In the genomic region with DNA sequence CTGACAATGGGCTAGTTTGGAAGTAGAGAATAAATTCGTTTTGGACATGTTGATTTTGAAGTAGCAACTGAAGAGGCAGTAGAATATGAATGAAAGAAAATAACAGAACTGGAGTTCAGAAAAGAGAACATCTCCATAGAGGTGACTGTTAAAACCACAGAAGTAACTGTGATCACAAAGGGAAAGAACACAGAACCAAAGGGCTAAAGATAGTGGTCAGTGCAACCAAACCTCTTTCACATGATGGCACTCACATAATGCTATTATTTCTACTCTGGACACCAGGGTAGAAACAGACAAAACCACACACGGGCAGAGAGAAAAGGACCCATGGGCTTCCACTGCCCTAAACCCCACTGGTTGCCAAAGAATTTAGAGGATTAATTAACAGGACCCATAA, we compare ENCODE assay signal across 19 cellular contexts.
DNase-seq lines count a peak whose midpoint lies in the region; ATAC-seq and TF ChIP-seq lines count a peak whose summit lies in the region.
"Had no signal": no experiment of that assay in that cellular context is flagged by ENCODE, and none has a peak within 500 bp of the region (broad histone marks: within the 10 kb centered on the region; RNA-seq: fewer than 3 reads in every experiment).

No MANE protein-coding gene starts in this region.

- H3K4me3 ChIP-seq in NB4 (ENCODE audit: low read depth, low read length), result no peak overlapping the region
- H3K4me3 ChIP-seq: cardiac muscle cell, gastroesophageal sphincter, ovary had no signal

- H3K27ac ChIP-seq in 22Rv1, result peak overlapping the region; percentile 68; the same call in 1 of the 2 replicates
- H3K27ac ChIP-seq: cardiac muscle cell, gastroesophageal sphincter, ovary had no signal

- DNase-seq in NB4 (ENCODE audit: low read depth), result peak; percentile 11
- DNase-seq in activated naive CD4-positive, alpha-beta T cell (lab: John Stamatoyannopoulos, UW), result no peak
- DNase-seq in activated CD4-positive, alpha-beta T cell treated with anti-CD3 and anti-CD28 coated beads for 48 hours, result no peak
- no peak for DNase-seq in NCI-H2081 (lab: John Stamatoyannopoulos, UW)
- DNase-seq in NCI-H2171 treated with DMSO at 0.1 percent for 48 hours (lab: John Stamatoyannopoulos, UW), result no peak
- DNase-seq: ACHN; activated naive CD8-positive, alpha-beta T cell treated with anti-CD3 and anti-CD28 coated beads for 36 hours; COR-L47; effector memory CD8-positive, alpha-beta T cell; GOT3; mesendoderm; NCI-H1048; NCI-H226; ovary had no signal

- TF ChIP-seq CTCF in 22Rv1 (IDR thresholded peaks at IDR 0.05) (no peak), NB4 (IDR thresholded peaks at IDR 0.05; ENCODE audit: low read depth, low read length) (no peak)

- TF ChIP-seq POLR2A in NB4 (IDR thresholded peaks at IDR 0.05; ENCODE audit: extremely low read depth, insufficient read length), result no peak

- ATAC-seq in GM18907 (IDR thresholded peaks at IDR 0.05; ENCODE audit: unreplicated experiment), result peak; percentile 80
- ATAC-seq in HG02852 (IDR thresholded peaks at IDR 0.05; ENCODE audit: unreplicated experiment), result peak; percentile 66
- ATAC-seq: effector memory CD8-positive, alpha-beta T cell; gastroesophageal sphincter had no signal
